ENCODE assay signal across 25 cellular contexts in the genomic region with DNA sequence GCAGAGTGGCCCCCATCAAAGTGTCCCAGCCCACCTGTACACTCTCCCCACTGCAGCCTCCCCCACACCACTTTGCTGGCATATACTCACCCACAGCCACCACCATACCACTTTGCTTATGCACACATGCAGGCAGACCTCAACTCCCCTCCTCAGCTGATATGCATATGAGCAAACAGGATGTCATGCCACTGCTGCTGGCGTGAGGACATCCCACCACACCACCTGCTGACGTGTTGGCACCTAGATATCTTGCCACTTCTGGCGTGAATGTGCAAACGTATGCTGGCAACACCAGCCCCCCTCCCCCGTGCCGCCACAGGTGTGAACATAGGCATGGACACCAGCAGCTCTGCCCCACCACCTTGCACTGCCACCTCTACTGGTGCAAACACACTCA. TPM values are rescaled to one million over a fixed set of nuclear protein-coding genes. Genes with fewer than 3 reads are reported as not detected.
A peak's percentile ranks its signal among the peaks of the same experiment; 100 is the strongest.
DNase-seq lines count a peak whose midpoint lies in the region; ATAC-seq, FAIRE-seq and TF ChIP-seq lines count a peak whose summit lies in the region.
"Had no signal": no experiment of that assay in that cellular context is flagged by ENCODE, and none has a peak within 500 bp of the region (broad histone marks: within the 10 kb centered on the region; RNA-seq: fewer than 3 reads in every experiment).

No MANE protein-coding gene starts in this region.

- no peak overlapping the region for H2BK12ac ChIP-seq in H1 (ENCODE audit: low read depth, low read length)

- no peaks in the 10 kb centered on the region for H3K36me3 Mint-ChIP-seq in T-cell
- H3K36me3 Mint-ChIP-seq in natural killer cell treated with Interleukin-12 subunit alpha and Interleukin-12 subunit beta and Interleukin-15 and Interleukin-18, amount 100 ng/mL, for 72 hours = peaks cover 27% of the 10 kb centered on the region
- H3K36me3 Mint-ChIP-seq: CD4-positive, CD25-positive, alpha-beta regulatory T cell had no signal

- no peak overlapping the region for H3K27ac ChIP-seq in H1 (ENCODE audit: low read depth, low read length)
- H3K27ac ChIP-seq in ovary = no peak overlapping the region
- H3K27ac ChIP-seq: GM23248 had no signal

- TF ChIP-seq POLR2A in H1 (IDR thresholded peaks at IDR 0.05; ENCODE audit: control extremely low read depth in 1 of 2, low read depth in 2 of 2, low read length in 2 of 2) = no peak
- TF ChIP-seq POLR2A in ovary (IDR thresholded peaks at IDR 0.05) = no peak

- no peak overlapping the region for H3K4me3 Mint-ChIP-seq in T-cell
- H3K4me3 Mint-ChIP-seq in natural killer cell treated with Interleukin-12 subunit alpha and Interleukin-12 subunit beta and Interleukin-15 and Interleukin-18, amount 100 ng/mL, for 72 hours = no peak overlapping the region
- H3K4me3 Mint-ChIP-seq: CD4-positive, CD25-positive, alpha-beta regulatory T cell; CD8-positive, alpha-beta memory T cell; HFFc6 had no signal

- H4K5ac ChIP-seq in H1 (ENCODE audit: insufficient read length, low read depth, low read length) = no peak overlapping the region

- H3K23me2 ChIP-seq in H1 (ENCODE audit: low read depth, low read length) = no peaks in the 10 kb centered on the region

- peak in 22 of 34 experiments; percentile 2 to 53 (median 20) for DNase-seq in T-cell
- DNase-seq in H1 (ENCODE audit: low read depth in 1 of 2, low spot score in 2 of 2) = no peak
- DNase-seq in natural killer cell treated with Interleukin-12 subunit alpha and Interleukin-12 subunit beta and Interleukin-15 and Interleukin-18, amount 100 ng/mL, for 72 hours (ENCODE audit: low spot score) = no peak
- DNase-seq in ureter (ENCODE audit: low spot score) = no peak
- no peak for DNase-seq in NCI-H146 treated with DMSO at 0.1 percent for 48 hours (lab: John Stamatoyannopoulos, UW; ENCODE audit: unreplicated experiment)
- no peak for DNase-seq in ovary
- DNase-seq: BE2C; C1 segment of cervical spinal cord; CD4-positive, CD25-positive, alpha-beta regulatory T cell; COR-L47; DMS 273 treated with DMSO at 0.1 percent for 48 hours; DMS53; DND-41; EL; GM23248; H7; HFFc6; IMR-90 had no signal

- H4K8ac ChIP-seq in H1 (ENCODE audit: extremely low read depth, insufficient read depth, low read length) = peak overlapping the region; percentile 14; the same call in 1 of the 2 replicates

- no peak for TF ChIP-seq CTCF in H1 (IDR thresholded peaks at IDR 0.05; ENCODE audit: control extremely low read depth in 1 of 3, insufficient read depth in 1 of 3, low read depth in 1 of 3, low read length in 3 of 3)
- TF ChIP-seq CTCF in ovary (IDR thresholded peaks at IDR 0.05) = no peak

- H3K18ac ChIP-seq in H1 (ENCODE audit: extremely low read depth, low read length) = no peak overlapping the region

- H3K27ac Mint-ChIP-seq in T-cell = no peak overlapping the region
- peak overlapping the region; percentile 20 to 21 for H3K27ac Mint-ChIP-seq in natural killer cell treated with Interleukin-12 subunit alpha and Interleukin-12 subunit beta and Interleukin-15 and Interleukin-18, amount 100 ng/mL, for 72 hours
- H3K27ac Mint-ChIP-seq: CD4-positive, CD25-positive, alpha-beta regulatory T cell; HFFc6 had no signal

- peaks cover 0 to 3% (median 0%) of the 10 kb centered on the region in 3 donors for H3K4me1 Mint-ChIP-seq in T-cell
- H3K4me1 Mint-ChIP-seq in natural killer cell treated with Interleukin-12 subunit alpha and Interleukin-12 subunit beta and Interleukin-15 and Interleukin-18, amount 100 ng/mL, for 72 hours (ENCODE audit: low read depth in 2 of 2) = peaks cover 12 to 14% of the 10 kb centered on the region in 2 donors
- H3K4me1 Mint-ChIP-seq: CD4-positive, CD25-positive, alpha-beta regulatory T cell had no signal

- peaks cover 7 to 18% (median 12%) of the 10 kb centered on the region in 3 donors for H3K9me3 Mint-ChIP-seq in T-cell
- peaks cover 6% of the 10 kb centered on the region for H3K9me3 Mint-ChIP-seq in natural killer cell treated with Interleukin-12 subunit alpha and Interleukin-12 subunit beta and Interleukin-15 and Interleukin-18, amount 100 ng/mL, for 72 hours

- H3K4me1 ChIP-seq in H1 (replicated peaks in 1 of 4; ENCODE audit: control insufficient read depth in 3 of 4, insufficient read depth in 4 of 4, low read length in 3 of 4) (peaks cover 0 to 5% (median 0%) of the 10 kb centered on the region in 4 experiments; a peak in 1 of 7 replicates), ovary (ENCODE audit: insufficient read depth) (no peaks in the 10 kb centered on the region)
- H3K4me1 ChIP-seq: BE2C had no signal

- H2AK5ac ChIP-seq in H1 (ENCODE audit: low read depth, low read length) = no peak overlapping the region

- H3K27me3 ChIP-seq in H1 (replicated peaks in 1 of 4; ENCODE audit: control insufficient read depth in 3 of 4, extremely low read depth in 1 of 4, insufficient read depth in 3 of 4, low read length in 3 of 4) = no peaks in the 10 kb centered on the region
- no peaks in the 10 kb centered on the region for H3K27me3 ChIP-seq in ovary
- H3K27me3 ChIP-seq: BE2C had no signal

- H3K27me3 Mint-ChIP-seq in T-cell = peaks cover 2 to 34% of the 10 kb centered on the region in 2 donors
- peaks cover 0 to 8% of the 10 kb centered on the region in 2 donors for H3K27me3 Mint-ChIP-seq in natural killer cell treated with Interleukin-12 subunit alpha and Interleukin-12 subunit beta and Interleukin-15 and Interleukin-18, amount 100 ng/mL, for 72 hours

- TF ChIP-seq EP300 in H1 (IDR thresholded peaks at IDR 0.05; ENCODE audit: borderline replicate concordance in 1 of 2, low read depth in 2 of 2, low read length in 2 of 2) = no peak
- TF ChIP-seq EP300 in ovary (IDR thresholded peaks at IDR 0.05) = no peak

- no peak overlapping the region for H3K23ac ChIP-seq in H1 (ENCODE audit: insufficient read length)

- FAIRE-seq in H1 (lab: Jason Lieb, UNC) = no peak
- FAIRE-seq: GM12878, GM19239, HTR-8/SVneo had no signal

- no peaks in the 10 kb centered on the region for H4K20me1 ChIP-seq in H1 (replicated peaks in 1 of 2; ENCODE audit: control insufficient read depth in 1 of 2, insufficient read depth in 2 of 2, low read length in 2 of 2)

- H3K9me3 ChIP-seq in H1 (ENCODE audit: insufficient read depth in 2 of 2, low read depth in 1 of 2, low read length in 1 of 2) (no peaks in the 10 kb centered on the region), ovary (no peaks in the 10 kb centered on the region)
- H3K9me3 ChIP-seq: BE2C had no signal

- CTCF ChIA-PET in T-cell (lab: Charles Lee) (no interaction called here), H1 (lab: Charles Lee; ENCODE audit: partially characterized antibody) (interaction anchor here (1.2 kb wide), 1 partner anchor 32 kb away, joined by 4 read pairs; no protein-coding TSS in a partner anchor)

- no peak overlapping the region for H3K14ac ChIP-seq in H1 (ENCODE audit: insufficient read length)

- intact Hi-C loops in ovary (cut with DNase I) = no loop called here

- no peak overlapping the region for H3K9ac ChIP-seq in H1 (replicated peaks in 1 of 4; ENCODE audit: extremely low read depth in 1 of 4, low read depth in 3 of 4, low read length in 3 of 4)
- H3K9ac ChIP-seq: GM23248 had no signal

- no peak overlapping the region for H3K4ac ChIP-seq in H1 (replicated peaks; ENCODE audit: insufficient read length, low read depth, low read length)

- H2BK15ac ChIP-seq in H1 (ENCODE audit: low read length) = no peak overlapping the region

- no peak overlapping the region for H2BK20ac ChIP-seq in H1 (ENCODE audit: low read length)

- no peak overlapping the region for H3K4me2 ChIP-seq in H1 (ENCODE audit: insufficient read depth in 1 of 2, low read depth in 2 of 2, low read length in 2 of 2)

- no peak overlapping the region for H2AFZ ChIP-seq in H1 (ENCODE audit: low read length)
- H2AFZ ChIP-seq: GM23248 had no signal

- no peak for ATAC-seq in T-cell (replicated peaks in 1 of 4)
- peak; percentile 67 to 91 for ATAC-seq in natural killer cell treated with Interleukin-12 subunit alpha and Interleukin-12 subunit beta and Interleukin-15 and Interleukin-18, amount 100 ng/mL, for 72 hours
- ATAC-seq: GM12878, HCT116 had no signal

- no peak overlapping the region for H2BK5ac ChIP-seq in H1 (ENCODE audit: low read depth, low read length)

- TF ChIP-seq RAD21 in H1 (IDR thresholded peaks at IDR 0.05 in 1 of 2, conservative IDR thresholded peaks at IDR 0.05 in 1 of 2; ENCODE audit: low read depth in 2 of 2, low read length in 2 of 2) = no peak

- 92% methylated on average over 6 of the region's 6 CpGs; no CpG with 5 or more reads in 1 of the 2 experiments for WGBS in H1 (ENCODE audit: extremely low coverage in 1 of 2, insufficient coverage in 1 of 2, insufficient read length in 1 of 2, insufficient replicate concordance in 2 of 2, low coverage in 1 of 2, low lambda C conversion rate in 2 of 2, missing lambda C conversion rate in 1 of 2), 2 experiments
- 80 to 93% (median 84%) methylated on average over 6 of the region's 6 CpGs for WGBS in ovary, 3 donors

- H4K91ac ChIP-seq in H1 (replicated peaks; ENCODE audit: insufficient read length, low read length) = no peak overlapping the region

- POLR2A ChIA-PET in T-cell (lab: Charles Lee) (no interaction called here), H1 (lab: Charles Lee; ENCODE audit: partially characterized antibody) (no interaction called here)

- no peaks in the 10 kb centered on the region for H3K36me3 ChIP-seq in H1 (ENCODE audit: control insufficient read depth in 2 of 4, insufficient read depth in 4 of 4, low read length in 3 of 4)
- no peaks in the 10 kb centered on the region for H3K36me3 ChIP-seq in ovary
- H3K36me3 ChIP-seq: BE2C had no signal

- H3K79me2 ChIP-seq in H1 (ENCODE audit: control insufficient read depth in 1 of 2, insufficient read depth in 2 of 2, low read length in 2 of 2) = no peaks in the 10 kb centered on the region

- H3K4me3 ChIP-seq in H1 (ENCODE audit: extremely low read depth in 1 of 4, insufficient read depth in 2 of 4, low read depth in 3 of 4, low read length in 4 of 4) (no peak overlapping the region), ovary (no peak overlapping the region)
- H3K4me3 ChIP-seq: GM12878, GM23248 had no signal

- H3K79me1 ChIP-seq in H1 (ENCODE audit: low read depth, low read length) = no peaks in the 10 kb centered on the region

- H3K56ac ChIP-seq in H1 (replicated peaks; ENCODE audit: insufficient read length, low read depth, low read length) = no peak overlapping the region

- no peak overlapping the region for H2BK120ac ChIP-seq in H1 (replicated peaks; ENCODE audit: low read depth, low read length)

RNA-seq across cellular contexts. Expression of gene MAGEA8, which starts 22.4 kb away (rescaled TPM):
- total RNA-seq in T-cell (not detected), ureter (not detected), ovary (not detected)
- not detected in 2 replicates for total RNA-seq in H1 (2021; fragmentation: NEBNext Ultra II Directional; extraction: Animal tissue kit (Norgen Biotek cat#: 25700))
- polyA plus RNA-seq in H1 (2011; rRNA removed) (not detected in 2 replicates), ovary (not detected)
- not detected for polyA plus RNA-seq in H1 (2011; cell fraction: cytosol; rRNA removed)
- polyA plus RNA-seq in H1 (2011; cell fraction: nucleus; rRNA removed) = not detected
- 0.09 to 0.13 TPM in 2 of 4 replicates, not detected in the others for polyA plus RNA-seq in H1 (2012, experiment 1 of 2)
- polyA plus RNA-seq in H1 (2012, experiment 2 of 2) = not detected
- polyA plus RNA-seq in H1 (2013, experiment 1 of 2) = not detected
- not detected for polyA plus RNA-seq in H1 (2013, experiment 2 of 2)
- not detected in 2 replicates for polyA minus RNA-seq in H1 (2011; rRNA and poly(A)+ RNA removed)
- polyA minus RNA-seq in H1 (2011; cell fraction: cytosol; rRNA and poly(A)+ RNA removed) = not detected
- not detected for polyA minus RNA-seq in H1 (2011; cell fraction: nucleus; rRNA and poly(A)+ RNA removed)
- not detected for total RNA-seq in natural killer cell treated with Interleukin-12 subunit alpha and Interleukin-12 subunit beta and Interleukin-15 and Interleukin-18, amount 100 ng/mL, for 72 hours
- total RNA-seq: A172; CD4-positive, CD25-positive, alpha-beta regulatory T cell; CD8-positive, alpha-beta memory T cell; G401; GM12878; GM23248; H7; HFFc6; IMR-90 had no signal
- polyA plus RNA-seq: CD4-positive, CD25-positive, alpha-beta regulatory T cell; CD8-positive, alpha-beta memory T cell; GM23248; IMR-90 had no signal

Comparison
In these comparisons a context has a peak if more than half of its experiments do, and no peak if none do; other contexts are left out.
1. ATAC-seq: peak in natural killer cell treated with Interleukin-12 subunit alpha and Interleukin-12 subunit beta and Interleukin-15 and Interleukin-18, amount 100 ng/mL, for 72 hours (2 of 2); none in T-cell (0 of 4).
2. DNase-seq: peak in T-cell (22 of 34); none in H1 (0 of 2), natural killer cell treated with Interleukin-12 subunit alpha and Interleukin-12 subunit beta and Interleukin-15 and Interleukin-18, amount 100 ng/mL, for 72 hours (single experiment), ureter (single experiment), NCI-H146 treated with DMSO at 0.1 percent for 48 hours (single experiment) and ovary (0 of 5).
3. H3K27ac Mint-ChIP-seq: peak in natural killer cell treated with Interleukin-12 subunit alpha and Interleukin-12 subunit beta and Interleukin-15 and Interleukin-18, amount 100 ng/mL, for 72 hours (2 of 2); none in T-cell (0 of 2).